In genomic region chr3:30924763-30925162, GRCh38 we compare ENCODE assay signal across 29 cellular contexts. TPM values are rescaled to one million over a fixed set of nuclear protein-coding genes. Genes with fewer than 3 reads are reported as not detected.
DNase-seq lines count a peak whose midpoint lies in the region; ATAC-seq and TF ChIP-seq lines count a peak whose summit lies in the region.
"Had no signal": no experiment of that assay in that cellular context is flagged by ENCODE, and none has a peak within 500 bp of the region (broad histone marks: within the 10 kb centered on the region; RNA-seq: fewer than 3 reads in every experiment).

No MANE protein-coding gene starts in this region.

- H2BK20ac ChIP-seq in IMR-90 (ENCODE audit: low read depth, low read length): no peak overlapping the region

- CTCF ChIA-PET in IMR-90 (lab: Yijun Ruan, JAX): no interaction called here

- H3K9me3 ChIP-seq in IMR-90 (ENCODE audit: control insufficient read depth, insufficient read depth, low read length) (peaks cover 3% of the 10 kb centered on the region; the same call in 1 of the 2 replicates), gastroesophageal sphincter (peaks cover 0 to 8% (median 0%) of the 10 kb centered on the region in 3 donors), tibial artery (no peaks in the 10 kb centered on the region)
- H3K9me3 ChIP-seq: SJCRH30, transverse colon had no signal

- TF ChIP-seq RAD21 in IMR-90 (IDR thresholded peaks at IDR 0.05; ENCODE audit: low read length): no peak

- no peaks in the 10 kb centered on the region for H3K79me1 ChIP-seq in IMR-90 (ENCODE audit: low read depth in 1 of 2, low read length in 2 of 2)

- H3K36me3 ChIP-seq in IMR-90 (ENCODE audit: control insufficient read depth, insufficient read depth, low read length) (no peaks in the 10 kb centered on the region), gastroesophageal sphincter (no peaks in the 10 kb centered on the region), tibial artery (no peaks in the 10 kb centered on the region)
- H3K36me3 ChIP-seq: left lung, SJCRH30, transverse colon had no signal

- H3K4me1 ChIP-seq in IMR-90 (ENCODE audit: control insufficient read depth, insufficient read depth, low read length) (peaks cover 2% of the 10 kb centered on the region; the same call in 1 of the 2 replicates), gastroesophageal sphincter (peaks cover 0 to 13% (median 6%) of the 10 kb centered on the region in 3 donors), tibial artery (peaks cover 0 to 27% (median 10%) of the 10 kb centered on the region in 4 donors)
- H3K4me1 ChIP-seq: left lung, SJCRH30, transverse colon had no signal

- no peak overlapping the region for H3K4me3 Mint-ChIP-seq in chondrocyte (ENCODE audit: unreplicated experiment)
- H3K4me3 Mint-ChIP-seq: activated CD8-positive, alpha-beta T cell treated with anti-CD3 and anti-CD28 coated beads for 36 hours had no signal

- H3K23ac ChIP-seq in IMR-90 (ENCODE audit: low read depth, low read length): no peak overlapping the region

- no peaks in the 10 kb centered on the region for H3K9me1 ChIP-seq in IMR-90 (ENCODE audit: insufficient read depth, low read length)

- TF ChIP-seq CTCF in IMR-90 (conservative IDR thresholded peaks at IDR 0.05; ENCODE audit: low read depth, low read length) (no peak), chondrocyte (IDR thresholded peaks at IDR 0.05) (no peak), gastroesophageal sphincter (IDR thresholded peaks at IDR 0.05) (no peak), tibial artery (IDR thresholded peaks at IDR 0.05) (no peak)

- no peak overlapping the region for H3K18ac ChIP-seq in IMR-90 (ENCODE audit: low read depth, low read length)

- ATAC-seq in IMR-90 (ENCODE audit: low read depth) (peak; percentile 46), gastroesophageal sphincter (peak; percentile 67), GM19351 (IDR thresholded peaks at IDR 0.05; ENCODE audit: unreplicated experiment) (no peak)
- ATAC-seq: activated CD8-positive, alpha-beta T cell treated with anti-CD3 and anti-CD28 coated beads for 36 hours; esophagus mucosa; left lung; right cardiac atrium had no signal

- no peaks in the 10 kb centered on the region for H3K27me3 Mint-ChIP-seq in chondrocyte (ENCODE audit: low read depth)

- WGBS in IMR-90 (ENCODE audit: extremely low coverage in 2 of 2, insufficient read length in 1 of 2), 2 experiments: no CpG with 5 or more reads among the region's 7 CpGs
- 16 to 17% methylated on average over 4 to 5 of the region's 7 CpGs for WGBS in gastroesophageal sphincter (ENCODE audit: low coverage in 1 of 2), 2 donors

- no peak overlapping the region for H2BK15ac ChIP-seq in IMR-90 (ENCODE audit: low read depth, low read length)

- H3K4me1 Mint-ChIP-seq in chondrocyte (ENCODE audit: low read depth): peaks cover 23% of the 10 kb centered on the region

- POLR2A ChIA-PET in IMR-90 (lab: Charles Lee; ENCODE audit: unreplicated experiment): no interaction called here

- no peaks in the 10 kb centered on the region for H3K36me3 Mint-ChIP-seq in chondrocyte (ENCODE audit: low read depth)

- intact Hi-C loops in IMR-90 (cut with micrococcal nuclease) (loop anchor here (10.0 kb wide), 1 partner anchor 60 kb away; no protein-coding TSS in a partner anchor), tibial artery (cut with DNase I; ENCODE audit: low total_unique reads) (no loop called here)

- H3K14ac ChIP-seq in IMR-90 (replicated peaks; ENCODE audit: low read depth, low read length): no peak overlapping the region

- no peaks in the 10 kb centered on the region for H3K27me3 ChIP-seq in IMR-90 (ENCODE audit: control insufficient read depth, insufficient read depth, low read length)
- no peaks in the 10 kb centered on the region for H3K27me3 ChIP-seq in gastroesophageal sphincter
- H3K27me3 ChIP-seq in tibial artery: no peaks in the 10 kb centered on the region
- H3K27me3 ChIP-seq: left lung, SJCRH30, transverse colon had no signal

- TF ChIP-seq EP300 in gastroesophageal sphincter (IDR thresholded peaks at IDR 0.05): no peak

- H4K20me1 ChIP-seq in IMR-90 (ENCODE audit: insufficient read depth, low read length): no peaks in the 10 kb centered on the region

- no peak for TF ChIP-seq POLR2A in IMR-90 (IDR thresholded peaks at IDR 0.05; ENCODE audit: low read depth, low read length)
- no peak for TF ChIP-seq POLR2A in gastroesophageal sphincter (IDR thresholded peaks at IDR 0.05)

- no peak overlapping the region for H2AK5ac ChIP-seq in IMR-90 (ENCODE audit: low read depth, low read length)

- H3K9me3 Mint-ChIP-seq in chondrocyte (ENCODE audit: low read depth): peaks cover 9% of the 10 kb centered on the region
- H3K9me3 Mint-ChIP-seq: activated CD8-positive, alpha-beta T cell treated with anti-CD3 and anti-CD28 coated beads for 36 hours had no signal

- H3K4ac ChIP-seq in IMR-90 (ENCODE audit: low read depth, low read length): no peak overlapping the region

- H3K4me2 ChIP-seq in IMR-90 (ENCODE audit: low read depth, low read length): no peak overlapping the region

- H3K4me3 ChIP-seq in IMR-90 (ENCODE audit: insufficient read depth, low read depth, low read length): no peak overlapping the region
- no peak overlapping the region for H3K4me3 ChIP-seq in gastroesophageal sphincter
- no peak overlapping the region for H3K4me3 ChIP-seq in tibial artery
- H3K4me3 ChIP-seq: left lung, SJCRH30, transverse colon had no signal

- no peak overlapping the region for H3K9ac ChIP-seq in IMR-90 (ENCODE audit: low read depth, low read length)

- DNase-seq in IMR-90 (peak; percentile 31), chondrocyte (ENCODE audit: low spot score) (no peak), tibial artery (peak in 1 of 2 donors; percentile 67), T1000 (lab: John Stamatoyannopoulos, UW) (no peak), hepatic stellate cell (ENCODE audit: low spot score) (no peak)
- DNase-seq: activated CD8-positive, alpha-beta memory T cell treated with anti-CD3 and anti-CD28 coated beads, Interleukin-2, amount 50 U/mL, for 48 hours; activated CD8-positive, alpha-beta T cell treated with anti-CD3 and anti-CD28 coated beads for 36 hours; activated naive CD4-positive, alpha-beta T cell treated with anti-CD3 and anti-CD28 coated beads, Interleukin-2, amount 50 U/mL, for 16 hours; central memory CD4-positive, alpha-beta T cell; COR-L47; DMS53; GDM1; left lung; NCI-H1092 treated with DMSO at 0.1 percent for 48 hours; NCI-H187; NCI-H2171; NCI-H510A; right cardiac atrium; RPMI8226; SJCRH30; SW 1271; transverse colon had no signal

- H2AFZ ChIP-seq in IMR-90 (replicated peaks; ENCODE audit: low read length, poor library complexity): no peak overlapping the region

- H4K91ac ChIP-seq in IMR-90 (ENCODE audit: insufficient read depth, low read depth, low read length): no peak overlapping the region

- H3K27ac Mint-ChIP-seq in chondrocyte (ENCODE audit: unreplicated experiment): peak overlapping the region; percentile 45
- H3K27ac Mint-ChIP-seq: activated CD8-positive, alpha-beta T cell treated with anti-CD3 and anti-CD28 coated beads for 36 hours had no signal

- no peak overlapping the region for H2BK5ac ChIP-seq in IMR-90 (ENCODE audit: low read depth, low read length, poor library complexity, severe bottlenecking)

- H3K27ac ChIP-seq in IMR-90 (ENCODE audit: insufficient read depth, low read length) (peak overlapping the region; percentile 43; the same call in 1 of the 2 replicates), gastroesophageal sphincter (peak overlapping the region in 3 of 4 donors; percentile 12 to 58 (median 37)), tibial artery (peak overlapping the region; percentile 37 to 64)
- H3K27ac ChIP-seq: C4-2B, left lung, SJCRH30, transverse colon had no signal

- H2BK120ac ChIP-seq in IMR-90 (ENCODE audit: low read depth, low read length): peak overlapping the region; percentile 68; the same call in 1 of the 2 replicates

- no peak overlapping the region for H4K5ac ChIP-seq in IMR-90 (ENCODE audit: low read depth, low read length)

- no TSS peak for BruUV-seq in IMR-90 (replicated peaks; lab: Mats Ljungman, UMichigan)

- H4K8ac ChIP-seq in IMR-90 (ENCODE audit: low read depth in 2 of 2, low read length in 2 of 2): no peak overlapping the region

- dilution Hi-C loops in IMR-90 (cut with HindIII; ENCODE audit: low sequenced_read_pairs, unreplicated experiment): no loop called here

- no peak overlapping the region for H2AK9ac ChIP-seq in IMR-90 (replicated peaks; ENCODE audit: low read depth, low read length, poor library complexity)

- H3K56ac ChIP-seq in IMR-90 (ENCODE audit: extremely low read depth, insufficient read depth, low read length): no peak overlapping the region

- in situ Hi-C loops in IMR-90 (cut with MboI; ENCODE audit: low sequenced_read_pairs): no loop called here

TF ChIP-seq in IMR-90, 13 proteins besides CTCF, POLR2A, EP300 and RAD21 (continues in another document):
- no peak for TF ChIP-seq BHLHE40 (IDR thresholded peaks at IDR 0.05; ENCODE audit: low read depth, low read length)
- TF ChIP-seq FOS (IDR thresholded peaks at IDR 0.05; ENCODE audit: low read depth, low read length): no peak
- TF ChIP-seq CEBPB (IDR thresholded peaks at IDR 0.05; ENCODE audit: low read depth, low read length): no peak
- no peak for TF ChIP-seq MAZ (IDR thresholded peaks at IDR 0.05; ENCODE audit: borderline replicate concordance, low read depth, low read length)
- no peak for TF ChIP-seq RCOR1 (IDR thresholded peaks at IDR 0.05; ENCODE audit: insufficient replicate concordance, low read length)
- TF ChIP-seq CHD1 (IDR thresholded peaks at IDR 0.05; ENCODE audit: low read depth, low read length): no peak
- TF ChIP-seq NFE2L2 (IDR thresholded peaks at IDR 0.05; ENCODE audit: low read depth, low read length): no peak
- no peak for TF ChIP-seq USF2 (IDR thresholded peaks at IDR 0.05; ENCODE audit: low read depth, low read length)
- no peak for TF ChIP-seq SMC3 (IDR thresholded peaks at IDR 0.05; ENCODE audit: low read depth, low read length)

RNA-seq across cellular contexts. Expression of gene GADL1, which starts 30.3 kb away (rescaled TPM):
- total RNA-seq in IMR-90 (2012; rRNA removed) (not detected in 2 replicates), chondrocyte (not detected in 3 replicates), gastroesophageal sphincter (10 to 100 TPM in 1 of 4 donors, 1 to 10 TPM in 3; 2.2 to 20.9 (median 3.9) TPM)
- not detected in 2 replicates for polyA plus RNA-seq in IMR-90 (2012; rRNA removed)
- not detected in 2 replicates for polyA plus RNA-seq in IMR-90 (2012; cell fraction: cytosol; rRNA removed)
- not detected in 2 replicates for polyA plus RNA-seq in IMR-90 (2012; cell fraction: nucleus; rRNA removed; ENCODE audit: low replicate concordance)
- total RNA-seq: activated CD8-positive, alpha-beta T cell treated with anti-CD3 and anti-CD28 coated beads for 36 hours; esophagus mucosa; HT-29; M059J; mesenteric fat pad; right cardiac atrium; transverse colon had no signal
- polyA plus RNA-seq: right cardiac atrium had no signal
